1 cellular context compared by ENCODE assay signal in the genomic region with DNA sequence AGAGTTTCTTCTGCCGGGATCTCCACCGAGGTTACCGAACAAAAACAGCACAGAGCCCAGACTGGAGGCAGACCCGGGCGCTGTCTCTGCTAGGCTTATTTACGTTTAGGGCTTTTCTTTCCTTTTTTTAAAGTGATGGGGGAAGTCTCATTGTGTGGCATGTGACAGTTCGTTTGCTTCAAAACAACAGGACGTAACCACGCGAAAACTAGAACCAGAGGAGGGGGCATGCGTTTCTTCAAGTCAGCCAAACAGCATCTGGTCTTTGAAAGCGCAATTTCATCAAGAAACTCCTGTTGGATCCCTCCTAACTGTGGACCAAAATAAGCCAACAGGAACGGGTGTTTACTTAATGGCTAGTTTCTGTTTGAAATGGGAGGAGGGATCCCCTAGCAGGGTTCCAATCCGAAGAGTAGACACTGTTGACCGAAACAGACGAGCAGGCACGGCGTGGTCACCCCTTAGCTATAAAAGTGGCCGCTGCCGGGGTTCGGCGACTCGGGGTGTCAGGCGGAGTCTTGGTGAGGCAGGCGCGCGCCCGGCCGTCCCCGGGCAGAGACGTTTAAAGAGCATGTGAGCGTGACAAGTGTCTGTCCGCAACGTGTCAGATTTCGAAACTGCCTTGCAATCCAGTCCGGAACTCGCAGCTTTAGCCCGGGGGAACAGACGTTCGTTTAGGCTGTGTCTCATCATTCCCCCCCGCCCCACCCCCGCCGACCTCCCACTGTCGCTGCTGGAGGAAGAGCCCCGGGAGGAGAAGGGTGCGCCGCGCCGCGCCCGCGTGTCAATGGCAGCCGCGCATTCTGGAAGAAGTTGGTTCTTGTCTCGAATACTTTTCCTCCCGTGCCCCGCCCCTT.
TF ChIP-seq lines count a peak whose summit lies in the region.

No MANE protein-coding gene starts in this region.

TF ChIP-seq in HEK293, 187 proteins besides CTCF, POLR2A, EP300 and RAD21 (continued from another document):
- TF ChIP-seq PRDM10 (tag by site-specific recombination; IDR thresholded peaks at IDR 0.05), result peak; percentile 98
- TF ChIP-seq PATZ1 (tag by site-specific recombination; IDR thresholded peaks at IDR 0.05), result no peak
- TF ChIP-seq MYNN (tag by site-specific recombination; IDR thresholded peaks at IDR 0.05; ENCODE audit: borderline replicate concordance), result no peak
- no peak for TF ChIP-seq ZNF174 (tag by site-specific recombination; IDR thresholded peaks at IDR 0.05)
- TF ChIP-seq ZNF704 (tag by site-specific recombination; IDR thresholded peaks at IDR 0.05), result no peak
- peak; percentile 96 for TF ChIP-seq ZNF335 (tag by site-specific recombination; conservative IDR thresholded peaks at IDR 0.05)
- no peak for TF ChIP-seq SETDB1 (IDR thresholded peaks at IDR 0.05; ENCODE audit: insufficient read length, low read length)
- TF ChIP-seq, protein P1, sequence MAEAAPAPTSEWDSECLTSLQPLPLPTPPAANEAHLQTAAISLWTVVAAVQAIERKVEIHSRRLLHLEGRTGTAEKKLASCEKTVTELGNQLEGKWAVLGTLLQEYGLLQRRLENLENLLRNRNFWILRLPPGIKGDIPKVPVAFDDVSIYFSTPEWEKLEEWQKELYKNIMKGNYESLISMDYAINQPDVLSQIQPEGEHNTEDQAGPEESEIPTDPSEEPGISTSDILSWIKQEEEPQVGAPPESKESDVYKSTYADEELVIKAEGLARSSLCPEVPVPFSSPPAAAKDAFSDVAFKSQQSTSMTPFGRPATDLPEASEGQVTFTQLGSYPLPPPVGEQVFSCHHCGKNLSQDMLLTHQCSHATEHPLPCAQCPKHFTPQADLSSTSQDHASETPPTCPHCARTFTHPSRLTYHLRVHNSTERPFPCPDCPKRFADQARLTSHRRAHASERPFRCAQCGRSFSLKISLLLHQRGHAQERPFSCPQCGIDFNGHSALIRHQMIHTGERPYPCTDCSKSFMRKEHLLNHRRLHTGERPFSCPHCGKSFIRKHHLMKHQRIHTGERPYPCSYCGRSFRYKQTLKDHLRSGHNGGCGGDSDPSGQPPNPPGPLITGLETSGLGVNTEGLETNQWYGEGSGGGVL (tag by site-specific recombination; IDR thresholded peaks at IDR 0.05), result peak; percentile 25; the same call in 1 of the 2 replicates
- TF ChIP-seq, protein P2, sequence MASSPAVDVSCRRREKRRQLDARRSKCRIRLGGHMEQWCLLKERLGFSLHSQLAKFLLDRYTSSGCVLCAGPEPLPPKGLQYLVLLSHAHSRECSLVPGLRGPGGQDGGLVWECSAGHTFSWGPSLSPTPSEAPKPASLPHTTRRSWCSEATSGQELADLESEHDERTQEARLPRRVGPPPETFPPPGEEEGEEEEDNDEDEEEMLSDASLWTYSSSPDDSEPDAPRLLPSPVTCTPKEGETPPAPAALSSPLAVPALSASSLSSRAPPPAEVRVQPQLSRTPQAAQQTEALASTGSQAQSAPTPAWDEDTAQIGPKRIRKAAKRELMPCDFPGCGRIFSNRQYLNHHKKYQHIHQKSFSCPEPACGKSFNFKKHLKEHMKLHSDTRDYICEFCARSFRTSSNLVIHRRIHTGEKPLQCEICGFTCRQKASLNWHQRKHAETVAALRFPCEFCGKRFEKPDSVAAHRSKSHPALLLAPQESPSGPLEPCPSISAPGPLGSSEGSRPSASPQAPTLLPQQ (tag by site-specific recombination; IDR thresholded peaks at IDR 0.05), result peak; percentile 58
- TF ChIP-seq SP7 (tag by site-specific recombination; IDR thresholded peaks at IDR 0.05), result no peak; the same call in 1 of the 2 replicates
- TF ChIP-seq ZBTB1 (tag by site-specific recombination; IDR thresholded peaks at IDR 0.05), result no peak
- TF ChIP-seq ZBTB48 (tag by site-specific recombination; IDR thresholded peaks at IDR 0.05), result no peak
- peak; percentile 31; the same call in 1 of the 2 replicates for TF ChIP-seq BCL11B (tag by site-specific recombination; IDR thresholded peaks at IDR 0.05; ENCODE audit: low read depth)
- peak; percentile 61 for TF ChIP-seq ZSCAN30 (tag by site-specific recombination; IDR thresholded peaks at IDR 0.05)
- TF ChIP-seq SP2 (tag by site-specific recombination; IDR thresholded peaks at IDR 0.05), result peak; percentile 44
- TF ChIP-seq, protein P3, sequence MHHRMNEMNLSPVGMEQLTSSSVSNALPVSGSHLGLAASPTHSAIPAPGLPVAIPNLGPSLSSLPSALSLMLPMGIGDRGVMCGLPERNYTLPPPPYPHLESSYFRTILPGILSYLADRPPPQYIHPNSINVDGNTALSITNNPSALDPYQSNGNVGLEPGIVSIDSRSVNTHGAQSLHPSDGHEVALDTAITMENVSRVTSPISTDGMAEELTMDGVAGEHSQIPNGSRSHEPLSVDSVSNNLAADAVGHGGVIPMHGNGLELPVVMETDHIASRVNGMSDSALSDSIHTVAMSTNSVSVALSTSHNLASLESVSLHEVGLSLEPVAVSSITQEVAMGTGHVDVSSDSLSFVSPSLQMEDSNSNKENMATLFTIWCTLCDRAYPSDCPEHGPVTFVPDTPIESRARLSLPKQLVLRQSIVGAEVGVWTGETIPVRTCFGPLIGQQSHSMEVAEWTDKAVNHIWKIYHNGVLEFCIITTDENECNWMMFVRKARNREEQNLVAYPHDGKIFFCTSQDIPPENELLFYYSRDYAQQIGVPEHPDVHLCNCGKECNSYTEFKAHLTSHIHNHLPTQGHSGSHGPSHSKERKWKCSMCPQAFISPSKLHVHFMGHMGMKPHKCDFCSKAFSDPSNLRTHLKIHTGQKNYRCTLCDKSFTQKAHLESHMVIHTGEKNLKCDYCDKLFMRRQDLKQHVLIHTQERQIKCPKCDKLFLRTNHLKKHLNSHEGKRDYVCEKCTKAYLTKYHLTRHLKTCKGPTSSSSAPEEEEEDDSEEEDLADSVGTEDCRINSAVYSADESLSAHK (tag by site-specific recombination; IDR thresholded peaks at IDR 0.05), result peak; percentile 83
- TF ChIP-seq KLF8 (tag by site-specific recombination; IDR thresholded peaks at IDR 0.05), result peak; percentile 61
- peak; percentile 59 for TF ChIP-seq ZBTB26 (tag by site-specific recombination; optimal IDR thresholded peaks at IDR 0.05)
- no peak for TF ChIP-seq ZNF791 (tag by site-specific recombination; IDR thresholded peaks at IDR 0.05)
- peak; percentile 24; the same call in 1 of the 2 replicates for TF ChIP-seq PRDM6 (tag by site-specific recombination; IDR thresholded peaks at IDR 0.05)
- TF ChIP-seq SCRT2 (tag by site-specific recombination; IDR thresholded peaks at IDR 0.05), result no peak
- TF ChIP-seq ZNF24 (tag by site-specific recombination; IDR thresholded peaks at IDR 0.05), result no peak
- TF ChIP-seq, protein P4, sequence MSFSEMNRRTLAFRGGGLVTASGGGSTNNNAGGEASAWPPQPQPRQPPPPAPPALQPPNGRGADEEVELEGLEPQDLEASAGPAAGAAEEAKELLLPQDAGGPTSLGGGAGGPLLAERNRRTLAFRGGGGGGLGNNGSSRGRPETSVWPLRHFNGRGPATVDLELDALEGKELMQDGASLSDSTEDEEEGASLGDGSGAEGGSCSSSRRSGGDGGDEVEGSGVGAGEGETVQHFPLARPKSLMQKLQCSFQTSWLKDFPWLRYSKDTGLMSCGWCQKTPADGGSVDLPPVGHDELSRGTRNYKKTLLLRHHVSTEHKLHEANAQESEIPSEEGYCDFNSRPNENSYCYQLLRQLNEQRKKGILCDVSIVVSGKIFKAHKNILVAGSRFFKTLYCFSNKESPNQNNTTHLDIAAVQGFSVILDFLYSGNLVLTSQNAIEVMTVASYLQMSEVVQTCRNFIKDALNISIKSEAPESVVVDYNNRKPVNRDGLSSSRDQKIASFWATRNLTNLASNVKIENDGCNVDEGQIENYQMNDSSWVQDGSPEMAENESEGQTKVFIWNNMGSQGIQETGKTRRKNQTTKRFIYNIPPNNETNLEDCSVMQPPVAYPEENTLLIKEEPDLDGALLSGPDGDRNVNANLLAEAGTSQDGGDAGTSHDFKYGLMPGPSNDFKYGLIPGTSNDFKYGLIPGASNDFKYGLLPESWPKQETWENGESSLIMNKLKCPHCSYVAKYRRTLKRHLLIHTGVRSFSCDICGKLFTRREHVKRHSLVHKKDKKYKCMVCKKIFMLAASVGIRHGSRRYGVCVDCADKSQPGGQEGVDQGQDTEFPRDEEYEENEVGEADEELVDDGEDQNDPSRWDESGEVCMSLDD (tag by site-specific recombination; IDR thresholded peaks at IDR 0.05), result peak; percentile 74
- TF ChIP-seq ZNF138 (tag by site-specific recombination; IDR thresholded peaks at IDR 0.05; ENCODE audit: borderline replicate concordance), result no peak
